In the genomic region with DNA sequence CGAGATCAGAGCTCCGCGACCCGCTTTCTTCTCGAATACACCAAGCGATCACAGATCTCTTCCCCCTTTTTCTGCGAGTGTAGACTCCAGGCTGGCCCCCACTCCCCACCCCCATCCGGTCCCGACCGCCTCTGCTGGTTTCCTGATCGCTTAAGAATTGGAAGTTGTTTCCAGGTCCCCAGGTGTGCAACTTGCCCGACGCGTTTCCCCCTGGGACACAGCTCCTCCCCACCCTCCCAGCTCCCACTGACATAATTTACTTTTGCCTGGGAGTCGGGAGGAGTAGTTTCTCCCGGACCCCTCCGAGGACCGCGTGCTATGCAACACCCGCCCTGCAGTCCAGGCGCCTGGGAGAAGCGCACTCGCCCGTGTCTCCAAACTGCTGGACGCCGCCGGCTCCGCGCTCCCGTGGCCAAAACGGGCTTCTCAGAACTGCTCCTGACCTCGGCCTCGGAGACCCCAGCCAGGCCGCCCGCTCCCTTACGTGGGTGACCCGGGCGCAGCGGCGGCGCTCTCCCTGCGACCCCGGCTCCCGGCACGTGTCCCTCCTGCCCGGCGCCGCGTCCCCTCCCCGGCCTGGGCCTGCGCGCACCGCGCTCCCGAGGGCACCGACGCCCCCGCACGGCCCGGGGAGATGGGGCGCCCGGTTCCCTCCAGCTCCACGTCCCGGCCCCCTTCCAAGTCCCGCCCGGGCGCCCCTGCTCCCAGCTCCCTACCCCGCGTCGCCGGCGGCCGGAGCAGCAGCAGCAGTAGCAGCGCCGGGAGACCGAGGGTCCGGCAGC, we compare ENCODE assay signal across 8 cellular contexts. TPM values are rescaled to one million over a fixed set of nuclear protein-coding genes. Genes with fewer than 3 reads are reported as not detected.
A peak's percentile ranks its signal among the peaks of the same experiment; 100 is the strongest.
DNase-seq lines count a peak whose midpoint lies in the region; ATAC-seq and TF ChIP-seq lines count a peak whose summit lies in the region.

No MANE protein-coding gene starts in this region.

- TF ChIP-seq CTCF in Peyer's patch (IDR thresholded peaks at IDR 0.05) (peak in 1 of 6 experiments; percentile 2), heart left ventricle (IDR thresholded peaks at IDR 0.05) (no peak), progenitor cell of endocrine pancreas (IDR thresholded peaks at IDR 0.05; ENCODE audit: unreplicated experiment) (no peak)

- 1 to 5% (median 2%) methylated on average over 42 to 77 of the region's 77 CpGs for WGBS in heart left ventricle, 4 donors

- H3K4me3 ChIP-seq in Peyer's patch (peak overlapping the region; percentile 77 to 100 (median 94)), heart left ventricle (peak overlapping the region; percentile 78 to 99 (median 92))

- DNase-seq in NCI-H146 (lab: John Stamatoyannopoulos, UW) (peak; percentile 37), NCI-H146 treated with DMSO at 0.1 percent for 48 hours (lab: John Stamatoyannopoulos, UW; ENCODE audit: unreplicated experiment) (no peak), Peyer's patch (peak; percentile 62 to 77 (median 77)), heart left ventricle (peak; percentile 25 to 76 (median 52)), progenitor cell of endocrine pancreas (ENCODE audit: low spot score, unreplicated experiment) (peak; percentile 18), NCI-H1436 (lab: John Stamatoyannopoulos, UW) (no peak)

- H3K4me1 Mint-ChIP-seq in activated naive CD4-positive, alpha-beta T cell treated with anti-CD3 and anti-CD28 coated beads, Interleukin-2, amount 50 U/mL, for 24 hours, result peaks cover 35% of the 10 kb centered on the region
- peaks cover 11% of the 10 kb centered on the region for H3K4me1 Mint-ChIP-seq in progenitor cell of endocrine pancreas (ENCODE audit: low read depth)

- intact Hi-C loops in heart left ventricle (cut with DNase I), result loop anchor here in 1 of 10 donors (2.0 kb wide), 1 partner anchor 32 kb away; no protein-coding TSS in a partner anchor

- peak overlapping the region; percentile 96 for H3K27ac Mint-ChIP-seq in activated naive CD4-positive, alpha-beta T cell treated with anti-CD3 and anti-CD28 coated beads, Interleukin-2, amount 50 U/mL, for 24 hours
- H3K27ac Mint-ChIP-seq in progenitor cell of endocrine pancreas, result no peak overlapping the region

- no peaks in the 10 kb centered on the region for H3K9me3 ChIP-seq in Peyer's patch
- H3K9me3 ChIP-seq in heart left ventricle, result no peaks in the 10 kb centered on the region

- no peak for TF ChIP-seq POLR2A in Peyer's patch (IDR thresholded peaks at IDR 0.05)
- TF ChIP-seq POLR2A in heart left ventricle (IDR thresholded peaks at IDR 0.05), result no peak

- no peaks in the 10 kb centered on the region for H3K9me3 Mint-ChIP-seq in activated naive CD4-positive, alpha-beta T cell treated with anti-CD3 and anti-CD28 coated beads, Interleukin-2, amount 50 U/mL, for 24 hours
- peaks cover 4% of the 10 kb centered on the region for H3K9me3 Mint-ChIP-seq in progenitor cell of endocrine pancreas (ENCODE audit: low read depth)

- peak overlapping the region; percentile 92 to 99 (median 96) for H3K27ac ChIP-seq in Peyer's patch
- H3K27ac ChIP-seq in heart left ventricle, result peak overlapping the region; percentile 90 to 97 (median 96)

- H3K27me3 Mint-ChIP-seq in activated naive CD4-positive, alpha-beta T cell treated with anti-CD3 and anti-CD28 coated beads, Interleukin-2, amount 50 U/mL, for 24 hours, result no peaks in the 10 kb centered on the region
- peaks cover 47% of the 10 kb centered on the region for H3K27me3 Mint-ChIP-seq in progenitor cell of endocrine pancreas

- peak overlapping the region; percentile 97 for H3K4me3 Mint-ChIP-seq in activated naive CD4-positive, alpha-beta T cell treated with anti-CD3 and anti-CD28 coated beads, Interleukin-2, amount 50 U/mL, for 24 hours
- peak overlapping the region; percentile 73 for H3K4me3 Mint-ChIP-seq in progenitor cell of endocrine pancreas (ENCODE audit: low read depth)

- peaks cover 3% of the 10 kb centered on the region for H3K36me3 Mint-ChIP-seq in activated naive CD4-positive, alpha-beta T cell treated with anti-CD3 and anti-CD28 coated beads, Interleukin-2, amount 50 U/mL, for 24 hours
- peaks cover 3% of the 10 kb centered on the region for H3K36me3 Mint-ChIP-seq in progenitor cell of endocrine pancreas (ENCODE audit: insufficient read depth)

- H3K36me3 ChIP-seq in Peyer's patch (no peaks in the 10 kb centered on the region), heart left ventricle (no peaks in the 10 kb centered on the region)

- peaks cover 0 to 25% (median 6%) of the 10 kb centered on the region in 4 donors for H3K4me1 ChIP-seq in Peyer's patch
- peaks cover 0 to 51% (median 11%) of the 10 kb centered on the region in 12 donors for H3K4me1 ChIP-seq in heart left ventricle

- ATAC-seq in HG02885 (IDR thresholded peaks at IDR 0.05; ENCODE audit: poor library complexity, unreplicated experiment), result peak; percentile 17
- ATAC-seq in heart left ventricle, result peak; percentile 18 to 66 (median 58)

- H3K27me3 ChIP-seq in Peyer's patch, result no peaks in the 10 kb centered on the region
- H3K27me3 ChIP-seq in heart left ventricle, result no peaks in the 10 kb centered on the region

RNA-seq across cellular contexts. Expression of gene IL15RA, which starts 0.5 kb away (rescaled TPM):
- total RNA-seq in Peyer's patch, result 10 to 100 TPM; 19.4 to 38.0 (median 34.9) TPM
- total RNA-seq in heart left ventricle, result 10 to 100 TPM in 4 of 9 donors, 1 to 10 TPM in 5; 2.2 to 41.1 (median 6.0) TPM
- polyA plus RNA-seq in heart left ventricle, result 10 to 100 TPM in 1 of 2 donors, 1 to 10 TPM in 1; 6.6 to 13.4 TPM
- total RNA-seq in progenitor cell of endocrine pancreas, result 0.48 and 1.5 TPM in 2 replicates

Comparison
In these comparisons a context has a peak if more than half of its experiments do, and no peak if none do; other contexts are left out.
1. DNase-seq: peak in NCI-H146 (single experiment), Peyer's patch (3 of 3), heart left ventricle (5 of 5) and progenitor cell of endocrine pancreas (single experiment); none in NCI-H146 treated with DMSO at 0.1 percent for 48 hours (single experiment) and NCI-H1436 (single experiment).